ENCODE assay signal across 23 cellular contexts in genomic region chr4:122703868-122704267, GRCh38. TPM values are rescaled to one million over a fixed set of nuclear protein-coding genes. Genes with fewer than 3 reads are reported as not detected.
DNase-seq lines count a peak whose midpoint lies in the region; FAIRE-seq and TF ChIP-seq lines count a peak whose summit lies in the region.
"Had no signal": no experiment of that assay in that cellular context is flagged by ENCODE, and none has a peak within 500 bp of the region (broad histone marks: within the 10 kb centered on the region; RNA-seq: fewer than 3 reads in every experiment).

No MANE protein-coding gene starts in this region.

- no peaks in the 10 kb centered on the region for H3K9me3 ChIP-seq in breast epithelium
- H3K9me3 ChIP-seq in kidney (ENCODE audit: control insufficient read depth in 1 of 2, low read length in 2 of 2) = no peaks in the 10 kb centered on the region
- H3K9me3 ChIP-seq: HAP-1, sigmoid colon had no signal

- no peaks in the 10 kb centered on the region for H3K27me3 Mint-ChIP-seq in MCF 10A (ENCODE audit: insufficient read depth, unreplicated experiment)
- H3K27me3 Mint-ChIP-seq in type B pancreatic cell = no peaks in the 10 kb centered on the region

- H3K4me3 Mint-ChIP-seq in MCF 10A (ENCODE audit: unreplicated experiment) (no peak overlapping the region), type B pancreatic cell (no peak overlapping the region)
- H3K4me3 Mint-ChIP-seq: CD4-positive, alpha-beta memory T cell; nephron progenitor cell had no signal

- H3K4me3 ChIP-seq in breast epithelium (no peak overlapping the region), bronchial epithelial cell (ENCODE audit: low read depth, low read length) (no peak overlapping the region), kidney (ENCODE audit: low read length in 2 of 2) (no peak overlapping the region)
- H3K4me3 ChIP-seq: HAP-1, sigmoid colon had no signal

- no TSS peak for BruUV-seq in MCF 10A (replicated peaks; lab: Mats Ljungman, UMichigan)

- H3K27me3 ChIP-seq in breast epithelium (no peaks in the 10 kb centered on the region), bronchial epithelial cell (ENCODE audit: control insufficient read depth, insufficient read depth, low read length) (no peaks in the 10 kb centered on the region)
- H3K27me3 ChIP-seq: sigmoid colon had no signal

- peaks cover 25% of the 10 kb centered on the region for H3K4me1 Mint-ChIP-seq in MCF 10A (ENCODE audit: insufficient read depth, unreplicated experiment)
- no peaks in the 10 kb centered on the region for H3K4me1 Mint-ChIP-seq in type B pancreatic cell (ENCODE audit: unreplicated experiment)
- H3K4me1 Mint-ChIP-seq: nephron progenitor cell had no signal

- DNase-seq in MCF 10A (ENCODE audit: unreplicated experiment) = peak; percentile 15
- DNase-seq in breast epithelium (ENCODE audit: low spot score in 2 of 2) = no peak
- peak; percentile 39 for DNase-seq in MV-4-11 (lab: John Stamatoyannopoulos, UW)
- DNase-seq in bronchial epithelial cell (ENCODE audit: low read depth) = peak; percentile 9
- no peak for DNase-seq in hypothalamus (lab: John Stamatoyannopoulos, UW)
- DNase-seq in type B pancreatic cell (ENCODE audit: extremely low spot score, unreplicated experiment) = no peak
- DNase-seq in kidney = no peak
- DNase-seq in DMS53 treated with DMSO at 0.1 percent for 48 hours (lab: John Stamatoyannopoulos, UW; ENCODE audit: unreplicated experiment) = no peak
- DNase-seq: activated CD4-positive, alpha-beta T cell treated with anti-CD3 and anti-CD28 coated beads for 4 hours; activated effector memory CD4-positive, alpha-beta T cell treated with Interleukin-2 at 50 U/mL for 16 hours; CD4-positive, alpha-beta memory T cell; DMS 273 treated with DMSO at 0.1 percent for 48 hours; GF-D8; glutamatergic neuron; NCI-H1694 treated with DMSO at 0.1 percent for 48 hours; NCI-H526; nephron progenitor cell; sigmoid colon had no signal

- H3K27ac ChIP-seq in breast epithelium (no peak overlapping the region), kidney (ENCODE audit: low read depth in 2 of 2, low read length in 2 of 2) (no peak overlapping the region)
- H3K27ac ChIP-seq: parathyroid adenoma, RWPE1, sigmoid colon had no signal

- TF ChIP-seq POLR2A in breast epithelium (IDR thresholded peaks at IDR 0.05) = no peak

- intact Hi-C loops in MCF 10A (cut with micrococcal nuclease) = no loop called here
- intact Hi-C loops in breast epithelium (cut with DNase I; ENCODE audit: low total_unique reads) = no loop called here
- intact Hi-C loops in kidney (cut with DNase I) = no loop called here

- POLR2A ChIA-PET in MCF 10A (lab: Yijun Ruan, JAX) = interaction anchor here (0.7 to 1.1 kb wide), 2 partner anchors 102 to 1016 kb away, joined by 3 read pairs; no protein-coding TSS in a partner anchor

- H3K9me3 Mint-ChIP-seq in MCF 10A (ENCODE audit: unreplicated experiment) (no peaks in the 10 kb centered on the region), type B pancreatic cell (no peaks in the 10 kb centered on the region)
- H3K9me3 Mint-ChIP-seq: CD4-positive, alpha-beta memory T cell; nephron progenitor cell had no signal

- CTCF ChIA-PET in MCF 10A (lab: Yijun Ruan, JAX) = interaction anchor here (0.6 to 4.6 kb wide), 7 partner anchors 13 to 228 kb away, joined by 3 to 34 read pairs (median 4); no protein-coding TSS in a partner anchor

- no peak overlapping the region for H3K9ac ChIP-seq in kidney (ENCODE audit: low read length in 2 of 2)
- H3K9ac ChIP-seq: parathyroid adenoma had no signal

- H3K36me3 ChIP-seq in breast epithelium = no peaks in the 10 kb centered on the region
- no peaks in the 10 kb centered on the region for H3K36me3 ChIP-seq in bronchial epithelial cell (ENCODE audit: control insufficient read depth, insufficient read depth, low read length)
- no peaks in the 10 kb centered on the region for H3K36me3 ChIP-seq in kidney (ENCODE audit: control insufficient read depth in 1 of 2, insufficient read depth in 2 of 2, low read length in 2 of 2)
- H3K36me3 ChIP-seq: HAP-1, sigmoid colon had no signal

- H3K27ac Mint-ChIP-seq in MCF 10A (ENCODE audit: low read depth, unreplicated experiment) = no peak overlapping the region
- no peak overlapping the region for H3K27ac Mint-ChIP-seq in type B pancreatic cell
- H3K27ac Mint-ChIP-seq: CD4-positive, alpha-beta memory T cell; nephron progenitor cell had no signal

- FAIRE-seq in bronchial epithelial cell (lab: Jason Lieb, UNC) (no peak), kidney (lab: Jason Lieb, UNC) (no peak)
- FAIRE-seq: TTC549, urothelium cell line had no signal

- H3K36me3 Mint-ChIP-seq in MCF 10A (ENCODE audit: insufficient read depth, unreplicated experiment) (peaks cover 34% of the 10 kb centered on the region), type B pancreatic cell (no peaks in the 10 kb centered on the region)
- H3K36me3 Mint-ChIP-seq: CD4-positive, alpha-beta memory T cell had no signal

- no peaks in the 10 kb centered on the region for H3K4me1 ChIP-seq in breast epithelium
- H3K4me1 ChIP-seq in kidney (ENCODE audit: control insufficient read depth in 1 of 2, insufficient read depth in 1 of 2, low read depth in 1 of 2, low read length in 2 of 2) = no peaks in the 10 kb centered on the region
- H3K4me1 ChIP-seq: HAP-1, sigmoid colon had no signal

- no peak for TF ChIP-seq CTCF in MCF 10A (IDR thresholded peaks at IDR 0.05; ENCODE audit: unreplicated experiment)
- TF ChIP-seq CTCF in breast epithelium (IDR thresholded peaks at IDR 0.05) = no peak
- TF ChIP-seq CTCF in bronchial epithelial cell (IDR thresholded peaks at IDR 0.05; ENCODE audit: insufficient read depth, low read length, severe bottlenecking) = no peak
- TF ChIP-seq CTCF in type B pancreatic cell (conservative IDR thresholded peaks at IDR 0.05) = no peak
- TF ChIP-seq CTCF in kidney (IDR thresholded peaks at IDR 0.05; ENCODE audit: borderline replicate concordance, extremely low read depth, insufficient read depth) = no peak

RNA-seq across cellular contexts. Expression of gene BBS12, which starts 28.6 kb away (rescaled TPM):
- total RNA-seq in MCF 10A (2022) = 4.7 and 8.3 TPM in 2 replicates
- 10 to 100 TPM in 1 of 3 donors, 1 to 10 TPM in 2; 2.7 to 15.2 (median 5.6) TPM for total RNA-seq in breast epithelium
- 4.5 and 6.8 TPM in 2 replicates for total RNA-seq in bronchial epithelial cell
- total RNA-seq in type B pancreatic cell (ENCODE audit: low replicate concordance) = 3.8 and 4.5 TPM in 2 replicates
- 9.9 TPM for total RNA-seq in kidney
- 8.3 TPM for polyA plus RNA-seq in kidney (ENCODE audit: insufficient read depth, low read depth, low replicate concordance)

Comparison
In these comparisons a context has a peak if more than half of its experiments do, and no peak if none do; other contexts are left out.
1. DNase-seq: peak in MCF 10A (single experiment), MV-4-11 (single experiment) and bronchial epithelial cell (single experiment); none in breast epithelium (0 of 2), hypothalamus (0 of 51), type B pancreatic cell (single experiment), kidney (single experiment) and DMS53 treated with DMSO at 0.1 percent for 48 hours (single experiment).